Comparison of ENCODE assay signal across 1 cellular context in the genomic region with DNA sequence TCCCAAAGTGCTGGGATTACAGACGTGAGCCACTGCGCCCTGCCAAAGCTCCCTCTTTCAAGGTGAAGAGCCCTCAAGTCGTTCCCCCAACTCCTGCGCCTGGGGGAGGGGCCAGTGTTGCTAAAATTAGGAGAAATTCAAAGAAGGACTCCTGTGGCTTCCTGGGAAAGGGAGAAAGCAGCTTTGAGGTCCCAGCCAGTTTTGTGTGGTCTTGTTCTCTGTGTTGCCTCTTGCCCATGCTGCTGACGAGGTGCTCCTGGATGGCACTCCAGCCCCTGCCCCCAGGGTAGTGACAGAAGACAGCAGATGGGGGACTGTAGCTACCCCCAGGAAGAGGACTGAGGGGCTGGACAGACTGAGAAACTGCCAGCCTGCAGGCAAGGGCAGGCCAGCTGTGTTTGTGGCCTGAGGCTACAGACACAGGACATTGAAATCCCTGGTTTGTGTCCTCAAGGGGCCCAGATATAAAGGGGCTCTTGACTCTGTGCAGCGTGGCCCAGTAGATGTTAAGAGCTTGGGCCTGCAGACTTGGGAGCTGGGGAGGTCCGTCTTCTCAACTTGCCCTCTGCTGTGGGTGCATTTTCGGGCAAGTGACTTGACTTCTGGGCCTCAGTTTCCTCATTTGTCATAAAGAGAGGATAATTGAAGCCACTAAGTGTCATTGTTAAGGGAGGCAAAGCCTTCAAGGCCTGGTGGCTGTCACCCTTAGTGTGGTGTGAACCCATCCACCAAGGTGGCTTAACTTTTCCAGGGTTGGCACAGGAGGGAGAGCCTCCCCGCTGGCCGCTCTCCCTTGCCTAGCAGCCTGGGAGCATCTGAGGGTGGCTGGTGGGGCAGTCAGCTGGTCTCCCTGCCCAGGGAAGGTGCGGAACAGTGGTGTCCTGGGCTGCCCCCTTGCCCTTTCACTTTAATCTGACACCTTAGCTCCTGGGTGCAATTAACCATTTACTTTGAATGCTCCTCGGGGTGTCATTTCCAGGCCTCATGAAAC.
TF ChIP-seq lines count a peak whose summit lies in the region.

No MANE protein-coding gene starts in this region.

TF ChIP-seq in K562, 482 proteins besides CTCF, POLR2A, EP300 and RAD21 (continued from another document):
- TF ChIP-seq FOXP4 (CRISPR knock-in tag; IDR thresholded peaks at IDR 0.05; ENCODE audit: borderline replicate concordance) (0 out of 2 replicates have a peak, but pooled peaks have one; percentile 68), ZNF24 (IDR thresholded peaks at IDR 0.05) (no peak), TBP (optimal IDR thresholded peaks at IDR 0.05; ENCODE audit: low read depth, low read length) (peak; percentile 73), ZNF561 (CRISPR knock-in tag; conservative IDR thresholded peaks at IDR 0.05) (no peak), FOXK2 (conservative IDR thresholded peaks at IDR 0.05 in 1 of 2, IDR thresholded peaks at IDR 0.05 in 1 of 2; ENCODE audit: low read depth in 2 of 2) (peak in 1 of 2 experiments; percentile 26; a peak in 1 of 4 replicates), FOXK1 (CRISPR knock-in tag; IDR thresholded peaks at IDR 0.05; ENCODE audit: borderline replicate concordance) (0 out of 2 replicates have a peak, but pooled peaks have one; percentile 63), NCOA1 (IDR thresholded peaks at IDR 0.05; ENCODE audit: low read depth) (0 out of 2 replicates have a peak, but pooled peaks have one; percentile 13), HBP1 (CRISPR knock-in tag; IDR thresholded peaks at IDR 0.05) (peak; percentile 32; the same call in 1 of the 2 replicates), ZNF274 (IDR thresholded peaks at IDR 0.05; ENCODE audit: borderline replicate concordance, low read depth, low read length) (no peak), ZNF592 (IDR thresholded peaks at IDR 0.05) (peak; percentile 55), MBD1 (CRISPR knock-in tag; IDR thresholded peaks at IDR 0.05) (no peak), NR4A1 (CRISPR knock-in tag; IDR thresholded peaks at IDR 0.05) (no peak), NR4A1 (tag; IDR thresholded peaks at IDR 0.05) (peak; percentile 68; the same call in 1 of the 2 replicates), LCOR (CRISPR knock-in tag; IDR thresholded peaks at IDR 0.05) (0 out of 2 replicates have a peak, but pooled peaks have one; percentile 14), MEF2A (IDR thresholded peaks at IDR 0.05; ENCODE audit: control insufficient read depth, low read depth, low read length) (peak; percentile 90), HDAC3 (IDR thresholded peaks at IDR 0.05; ENCODE audit: borderline replicate concordance, partially characterized antibody) (no peak), RFX7 (CRISPR knock-in tag; IDR thresholded peaks at IDR 0.05) (peak; percentile 46; the same call in 1 of the 2 replicates), MAZ (CRISPR knock-in tag; conservative IDR thresholded peaks at IDR 0.05 in 1 of 2, IDR thresholded peaks at IDR 0.05 in 1 of 2) (peak in 1 of 2 experiments; percentile 43; a peak in 2 of 4 replicates), SUPT5H (IDR thresholded peaks at IDR 0.05) (peak; percentile 45; the same call in 1 of the 2 replicates), NCOR1 (IDR thresholded peaks at IDR 0.05) (peak; percentile 52; the same call in 1 of the 2 replicates), ATF1 (CRISPR knock-in tag; IDR thresholded peaks at IDR 0.05) (no peak), ATF1 (tag; IDR thresholded peaks at IDR 0.05) (no peak), ZBTB17 (CRISPR knock-in tag; IDR thresholded peaks at IDR 0.05) (no peak), CXXC5 (CRISPR knock-in tag; IDR thresholded peaks at IDR 0.05) (peak; percentile 48), PTRF (tag; IDR thresholded peaks at IDR 0.05) (no peak), TEAD1 (CRISPR knock-in tag; IDR thresholded peaks at IDR 0.05) (peak in 1 of 2 experiments; percentile 27; a peak in 1 of 4 replicates), POLR2AphosphoS5 (IDR thresholded peaks at IDR 0.05; ENCODE audit: control insufficient read depth, insufficient read depth, low read depth, low read length) (peak; percentile 59), NRF1 (conservative IDR thresholded peaks at IDR 0.05 in 1 of 2, IDR thresholded peaks at IDR 0.05 in 1 of 2) (peak; percentile 20 to 47; a peak in 2 of 4 replicates), ZBTB43 (CRISPR knock-in tag; IDR thresholded peaks at IDR 0.05) (peak; percentile 56; the same call in 1 of the 2 replicates), SMARCA4 (IDR thresholded peaks at IDR 0.05) (0 out of 2 replicates have a peak, but pooled peaks have one; percentile 12), STAT5A (IDR thresholded peaks at IDR 0.05; ENCODE audit: borderline replicate concordance, low read length) (peak; percentile 70; the same call in 1 of the 2 replicates)
- TF ChIP-seq, protein P1, sequence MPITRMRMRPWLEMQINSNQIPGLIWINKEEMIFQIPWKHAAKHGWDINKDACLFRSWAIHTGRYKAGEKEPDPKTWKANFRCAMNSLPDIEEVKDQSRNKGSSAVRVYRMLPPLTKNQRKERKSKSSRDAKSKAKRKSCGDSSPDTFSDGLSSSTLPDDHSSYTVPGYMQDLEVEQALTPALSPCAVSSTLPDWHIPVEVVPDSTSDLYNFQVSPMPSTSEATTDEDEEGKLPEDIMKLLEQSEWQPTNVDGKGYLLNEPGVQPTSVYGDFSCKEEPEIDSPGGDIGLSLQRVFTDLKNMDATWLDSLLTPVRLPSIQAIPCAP (CRISPR knock-in tag; IDR thresholded peaks at IDR 0.05; ENCODE audit: borderline replicate concordance): no peak
- TF ChIP-seq, protein P2, sequence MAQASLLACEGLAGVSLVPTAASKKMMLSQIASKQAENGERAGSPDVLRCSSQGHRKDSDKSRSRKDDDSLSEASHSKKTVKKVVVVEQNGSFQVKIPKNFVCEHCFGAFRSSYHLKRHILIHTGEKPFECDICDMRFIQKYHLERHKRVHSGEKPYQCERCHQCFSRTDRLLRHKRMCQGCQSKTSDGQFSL (CRISPR knock-in tag; IDR thresholded peaks at IDR 0.05): no peak
- TF ChIP-seq, protein P2 (tag; IDR thresholded peaks at IDR 0.05): no peak
- TF ChIP-seq, protein P3, sequence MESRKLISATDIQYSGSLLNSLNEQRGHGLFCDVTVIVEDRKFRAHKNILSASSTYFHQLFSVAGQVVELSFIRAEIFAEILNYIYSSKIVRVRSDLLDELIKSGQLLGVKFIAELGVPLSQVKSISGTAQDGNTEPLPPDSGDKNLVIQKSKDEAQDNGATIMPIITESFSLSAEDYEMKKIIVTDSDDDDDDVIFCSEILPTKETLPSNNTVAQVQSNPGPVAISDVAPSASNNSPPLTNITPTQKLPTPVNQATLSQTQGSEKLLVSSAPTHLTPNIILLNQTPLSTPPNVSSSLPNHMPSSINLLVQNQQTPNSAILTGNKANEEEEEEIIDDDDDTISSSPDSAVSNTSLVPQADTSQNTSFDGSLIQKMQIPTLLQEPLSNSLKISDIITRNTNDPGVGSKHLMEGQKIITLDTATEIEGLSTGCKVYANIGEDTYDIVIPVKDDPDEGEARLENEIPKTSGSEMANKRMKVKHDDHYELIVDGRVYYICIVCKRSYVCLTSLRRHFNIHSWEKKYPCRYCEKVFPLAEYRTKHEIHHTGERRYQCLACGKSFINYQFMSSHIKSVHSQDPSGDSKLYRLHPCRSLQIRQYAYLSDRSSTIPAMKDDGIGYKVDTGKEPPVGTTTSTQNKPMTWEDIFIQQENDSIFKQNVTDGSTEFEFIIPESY (CRISPR knock-in tag; IDR thresholded peaks at IDR 0.05): peak; percentile 20; the same call in 1 of the 2 replicates
